8 cellular contexts compared by ENCODE assay signal in genomic region chr10:74177140-74177677, GRCh38.
DNase-seq lines count a peak whose midpoint lies in the region; ATAC-seq and TF ChIP-seq lines count a peak whose summit lies in the region.

No MANE protein-coding gene starts in this region.

- peak overlapping the region; percentile 86 for H3K4me3 ChIP-seq in SK-N-MC
- peak overlapping the region; percentile 90 for H3K4me3 ChIP-seq in astrocyte of the spinal cord (ENCODE audit: low read depth, low read length)

- TF ChIP-seq CTCF in astrocyte of the spinal cord (IDR thresholded peaks at IDR 0.05; ENCODE audit: low read depth, low read length) (no peak), GM10266 (IDR thresholded peaks at IDR 0.05; ENCODE audit: control insufficient read depth, insufficient read depth, low read depth, missing control alignments) (no peak)

- H3K9me3 ChIP-seq in ES-I3 (ENCODE audit: control insufficient read depth, insufficient read depth, low read length) = no peaks in the 10 kb centered on the region
- no peaks in the 10 kb centered on the region for H3K9me3 ChIP-seq in SK-N-MC (ENCODE audit: low read depth, low read length)

- no peaks in the 10 kb centered on the region for H3K36me3 ChIP-seq in ES-I3 (ENCODE audit: insufficient read depth, low read length)
- H3K36me3 ChIP-seq in SK-N-MC (ENCODE audit: insufficient read depth, low read length) = no peaks in the 10 kb centered on the region

- peaks cover 3% of the 10 kb centered on the region; the same call in 1 of the 2 replicates for H3K4me1 ChIP-seq in ES-I3 (ENCODE audit: insufficient read depth, low read length)

- DNase-seq in SK-N-MC (ENCODE audit: low read depth, low spot score) (no peak), astrocyte of the spinal cord (ENCODE audit: low read depth, low spot score) (no peak), iPS-NIHi7 (ENCODE audit: extremely low spot score) (peak; percentile 13), GM10266 (ENCODE audit: extremely low spot score) (no peak), NCI-H2196 treated with DMSO at 0.1 percent for 48 hours (lab: John Stamatoyannopoulos, UW; ENCODE audit: unreplicated experiment) (no peak)
- DNase-seq in stimulated activated CD4-positive, alpha-beta T cell treated with anti-CD3 and anti-CD28 coated beads, Interleukin-12 subunit alpha, Interleukin-12 subunit beta, amount 100 ng/mL, for 48 hours (ENCODE audit: low read depth in 2 of 3, low spot score in 1 of 3) = peak in 2 of 3 donors; percentile 26 to 35

- H3K27ac ChIP-seq in SK-N-MC = peak overlapping the region; percentile 13; the same call in 1 of the 2 replicates

- in situ Hi-C loops in astrocyte of the spinal cord (cut with HindIII; ENCODE audit: low sequenced_read_pairs) = no loop called here

- H3K9ac ChIP-seq in ES-I3 (ENCODE audit: low read depth, low read length) = peak overlapping the region; percentile 87
- H3K9ac ChIP-seq in SK-N-MC (ENCODE audit: insufficient read length) = peak overlapping the region; percentile 77

- peak; percentile 9 for ATAC-seq in HG03025 (IDR thresholded peaks at IDR 0.05; ENCODE audit: low FRiP score, unreplicated experiment)

Comparison
In these comparisons a context has a peak if more than half of its experiments do, and no peak if none do; other contexts are left out.
1. DNase-seq: peak in iPS-NIHi7 (single experiment) and stimulated activated CD4-positive, alpha-beta T cell treated with anti-CD3 and anti-CD28 coated beads, Interleukin-12 subunit alpha, Interleukin-12 subunit beta, amount 100 ng/mL, for 48 hours (2 of 3); none in SK-N-MC (single experiment), astrocyte of the spinal cord (single experiment), GM10266 (single experiment) and NCI-H2196 treated with DMSO at 0.1 percent for 48 hours (single experiment).